In the genomic region with DNA sequence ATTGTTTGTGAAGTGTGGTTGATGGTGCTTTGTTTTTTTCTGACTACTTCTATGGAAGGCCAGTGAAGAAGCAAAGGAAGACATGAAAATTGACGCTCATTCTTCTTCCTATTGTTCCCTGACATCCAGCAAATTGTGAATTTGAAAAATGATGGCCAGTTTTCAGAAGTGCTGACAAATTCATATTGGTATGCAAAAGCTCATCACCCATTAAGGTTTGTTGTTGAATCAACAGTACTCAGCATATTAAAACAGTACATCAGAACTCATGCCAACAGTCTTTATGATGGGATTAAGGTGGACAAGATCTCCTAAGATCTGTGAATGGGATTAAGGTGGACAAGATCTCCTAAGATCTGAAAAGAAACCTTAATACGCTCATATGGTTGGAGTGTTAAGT, we compare ENCODE assay signal across 1 cellular context.
TF ChIP-seq lines count a peak whose summit lies in the region.

No MANE protein-coding gene starts in this region.

TF ChIP-seq in HepG2, 621 proteins besides CTCF, POLR2A, EP300 and RAD21:
- TF ChIP-seq MAFK (conservative IDR thresholded peaks at IDR 0.05 in 1 of 2, IDR thresholded peaks at IDR 0.05 in 1 of 2; ENCODE audit: low read length in 2 of 2) (peak; percentile 67 to 75), FLYWCH1 (CRISPR knock-in tag; IDR thresholded peaks at IDR 0.05) (no peak), SMYD3 (CRISPR knock-in tag; IDR thresholded peaks at IDR 0.05) (no peak), MAFF (IDR thresholded peaks at IDR 0.05; ENCODE audit: low read depth, low read length) (peak; percentile 66; the same call in 1 of the 2 replicates), PPARG (CRISPR knock-in tag; conservative IDR thresholded peaks at IDR 0.05) (0 out of 2 replicates have a peak, but pooled peaks have one; percentile 14), RBM22 (optimal IDR thresholded peaks at IDR 0.05; ENCODE audit: low read length) (peak; percentile 86), ZBTB3 (CRISPR knock-in tag; IDR thresholded peaks at IDR 0.05; ENCODE audit: borderline replicate concordance, low read depth) (no peak)
- TF ChIP-seq, protein P1, sequence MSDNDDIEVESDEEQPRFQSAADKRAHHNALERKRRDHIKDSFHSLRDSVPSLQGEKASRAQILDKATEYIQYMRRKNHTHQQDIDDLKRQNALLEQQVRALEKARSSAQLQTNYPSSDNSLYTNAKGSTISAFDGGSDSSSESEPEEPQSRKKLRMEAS (IDR thresholded peaks at IDR 0.05), result no peak
